ENCODE assay signal across 14 cellular contexts in the genomic region with DNA sequence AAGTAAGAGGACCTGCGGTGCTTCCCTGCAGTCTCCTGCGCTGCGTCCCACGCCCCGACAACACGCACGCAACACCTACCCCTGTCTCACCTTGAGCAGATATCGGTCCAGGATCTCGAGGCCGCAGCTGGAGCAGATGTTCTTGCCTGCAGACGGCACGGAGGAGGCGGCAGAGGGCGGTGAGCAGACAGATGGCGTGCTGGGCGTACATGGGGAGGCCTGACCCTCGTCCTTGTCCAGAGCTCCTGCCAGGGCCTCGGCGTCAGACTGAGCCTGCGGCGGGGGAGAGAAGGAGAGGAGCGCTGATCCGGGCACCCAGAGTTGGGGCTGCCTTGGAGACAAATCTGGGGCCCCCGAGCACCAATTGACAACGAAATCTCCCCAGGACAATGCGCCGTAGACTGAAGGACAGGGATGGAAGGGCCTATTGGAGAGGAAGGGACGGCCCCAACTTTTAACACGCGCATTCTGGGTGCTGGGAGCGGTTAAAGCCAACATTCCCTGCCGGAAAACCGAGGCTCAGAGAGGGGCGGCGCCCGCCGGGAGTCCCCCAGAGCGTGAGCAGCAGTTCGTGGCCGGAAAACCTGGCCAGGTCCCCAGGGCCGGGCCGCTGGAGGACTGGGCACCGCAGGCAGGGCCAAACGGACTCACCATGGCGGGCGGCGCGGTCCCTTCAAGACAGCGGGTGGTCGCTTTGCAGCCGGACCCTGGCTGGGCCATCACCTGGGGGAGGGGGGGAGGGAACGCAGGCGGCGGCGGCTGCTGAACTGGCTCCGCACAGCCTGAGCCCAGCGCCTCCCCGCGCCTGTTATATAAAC. TPM values are rescaled to one million over a fixed set of nuclear protein-coding genes. Genes with fewer than 3 reads are reported as not detected.
DNase-seq lines count a peak whose midpoint lies in the region; ATAC-seq, FAIRE-seq and TF ChIP-seq lines count a peak whose summit lies in the region.
"Had no signal": no experiment of that assay in that cellular context is flagged by ENCODE, and none has a peak within 500 bp of the region (broad histone marks: within the 10 kb centered on the region; RNA-seq: fewer than 3 reads in every experiment).

No MANE protein-coding gene starts in this region.

- intact Hi-C loops in psoas muscle (cut with DNase I) (loop anchor here in 1 of 2 donors (5.0 kb wide), 1 partner anchor 125 kb away; no protein-coding TSS in a partner anchor), aorta (cut with DNase I) (no loop called here)

- H3K4me3 ChIP-seq in iPS-20b (ENCODE audit: low read length): peak overlapping the region; percentile 34; the same call in 1 of the 2 replicates
- H3K4me3 ChIP-seq in psoas muscle: peak overlapping the region; percentile 64
- H3K4me3 ChIP-seq in aorta (ENCODE audit: low read length in 2 of 2): no peak overlapping the region

- DNase-seq in GM10248 (ENCODE audit: extremely low spot score) (peak; percentile 20), RWPE1 (ENCODE audit: low spot score) (peak; percentile 48), psoas muscle (no peak), GM12892 (ENCODE audit: insufficient read length) (no peak), aorta (no peak), CD1c-positive myeloid dendritic cell (ENCODE audit: extremely low spot score) (no peak)
- DNase-seq: activated naive CD8-positive, alpha-beta T cell treated with anti-CD3 and anti-CD28 coated beads, Interleukin-2, amount 10 ng/mL, durations not matched to agents 7 days and 5 days; CD8-positive, alpha-beta T cell; T-cell had no signal

- peaks cover 6% of the 10 kb centered on the region; the same call in 1 of the 2 replicates for H3K9me3 ChIP-seq in iPS-20b (ENCODE audit: insufficient read depth, low read depth, low read length)
- no peaks in the 10 kb centered on the region for H3K9me3 ChIP-seq in psoas muscle
- H3K9me3 ChIP-seq in aorta (ENCODE audit: control insufficient read depth, low read length): no peaks in the 10 kb centered on the region
- H3K9me3 ChIP-seq: gastroesophageal sphincter had no signal

- POLR2A ChIA-PET in GM10248 (lab: Yijun Ruan, JAX) (no interaction called here), RWPE1 (lab: Yijun Ruan, JAX; ENCODE audit: low non-redundant PET) (no interaction called here)

- H3K36me3 ChIP-seq in iPS-20b (ENCODE audit: insufficient read depth, low read depth, low read length) (no peaks in the 10 kb centered on the region), psoas muscle (ENCODE audit: insufficient read depth in 1 of 2, low read depth in 1 of 2) (no peaks in the 10 kb centered on the region), aorta (ENCODE audit: control insufficient read depth in 1 of 2, insufficient read depth in 2 of 2, low read length in 1 of 2) (no peaks in the 10 kb centered on the region)
- H3K36me3 ChIP-seq: gastroesophageal sphincter had no signal

- CTCF ChIA-PET in GM10248 (lab: Yijun Ruan, JAX) (no interaction called here), RWPE1 (lab: Yijun Ruan, JAX) (interaction anchor here (0.6 to 0.8 kb wide), 2 partner anchors 25 to 128 kb away, joined by 4 to 5 read pairs; no protein-coding TSS in a partner anchor)

- no peak overlapping the region for H3K9ac ChIP-seq in iPS-20b (ENCODE audit: low read depth, low read length)

- 35 to 40% (median 39%) methylated on average over 54 to 59 of the region's 59 CpGs for WGBS in psoas muscle, 3 donors
- WGBS in aorta, 2 donors: 6 to 10% methylated on average over 58 to 59 of the region's 59 CpGs

- ATAC-seq in psoas muscle (peak in 2 of 4 donors; percentile 16 to 47), HG03342 (IDR thresholded peaks at IDR 0.05; ENCODE audit: unreplicated experiment) (no peak), aorta (ENCODE audit: low FRiP score) (no peak)
- ATAC-seq: CD8-positive, alpha-beta T cell; gastroesophageal sphincter; HCT116; T-cell had no signal

- FAIRE-seq in GM12892 (lab: Jason Lieb, UNC): no peak
- FAIRE-seq: GM19239 had no signal

- no peak overlapping the region for H3K27ac ChIP-seq in RWPE1
- no peak overlapping the region for H3K27ac ChIP-seq in iPS-20b (ENCODE audit: low read length)
- no peak overlapping the region for H3K27ac ChIP-seq in psoas muscle
- no peak overlapping the region for H3K27ac ChIP-seq in aorta (ENCODE audit: low read depth in 1 of 2, low read length in 2 of 2)

- TF ChIP-seq CTCF in GM10248 (IDR thresholded peaks at IDR 0.05; ENCODE audit: control extremely low read depth, extremely low read depth, low read depth, missing control alignments) (no peak), RWPE1 (conservative IDR thresholded peaks at IDR 0.05; ENCODE audit: low read depth) (no peak), psoas muscle (IDR thresholded peaks at IDR 0.05) (no peak)

- no peaks in the 10 kb centered on the region for H3K4me1 ChIP-seq in iPS-20b (ENCODE audit: insufficient read depth, low read length)
- no peaks in the 10 kb centered on the region for H3K4me1 ChIP-seq in psoas muscle
- H3K4me1 ChIP-seq in aorta (ENCODE audit: control insufficient read depth in 1 of 2, insufficient read depth in 2 of 2, low read length in 2 of 2): no peaks in the 10 kb centered on the region

- H3K27me3 ChIP-seq in iPS-20b (ENCODE audit: insufficient read depth, low read length) (peaks cover 100% of the 10 kb centered on the region), psoas muscle (ENCODE audit: insufficient read depth in 3 of 3, low read length in 2 of 3) (peaks cover 0 to 86% (median 39%) of the 10 kb centered on the region in 3 donors), aorta (ENCODE audit: control insufficient read depth in 1 of 2, insufficient read depth in 2 of 2, low read length in 1 of 2) (no peaks in the 10 kb centered on the region)

- no peak for TF ChIP-seq POLR2A in GM12892 (IDR thresholded peaks at IDR 0.05; ENCODE audit: low read depth, low read length)

RNA-seq across cellular contexts. Expression of gene LHX6, which starts 1.8 kb away (rescaled TPM):
- total RNA-seq in psoas muscle (1 to 10 TPM; 1.3 to 6.0 (median 3.0) TPM), aorta (10 to 100 TPM; 12.2 to 13.8 TPM)
- polyA plus RNA-seq in psoas muscle (1 to 10 TPM in 2 of 3 donors, under 1 TPM in 1; 1.00 to 2.4 (median 1.6) TPM), aorta (not detected)
- not detected for polyA plus RNA-seq in GM12892 (2012; ENCODE audit: missing spikeins)
- total RNA-seq: activated naive CD8-positive, alpha-beta T cell treated with anti-CD3 and anti-CD28 coated beads, Interleukin-2, amount 10 ng/mL, durations not matched to agents 7 days and 5 days; CD8-positive, alpha-beta T cell; T-cell had no signal

RNA-seq across cellular contexts. Expression of gene RBM18, which starts 37.7 kb away (rescaled TPM):
- total RNA-seq in psoas muscle: 10 to 100 TPM; 33.7 to 41.7 (median 37.7) TPM
- 10 to 100 TPM; 16.8 to 27.1 (median 22.3) TPM for polyA plus RNA-seq in psoas muscle
- 11.8 TPM for polyA plus RNA-seq in GM12892 (2012; ENCODE audit: missing spikeins)
- total RNA-seq in aorta: 10 to 100 TPM; 15.0 to 16.6 TPM
- 1 to 10 TPM; 7.6 to 8.3 TPM for polyA plus RNA-seq in aorta

RNA-seq across cellular contexts. Expression of gene MRRF, which starts 37.7 kb away (rescaled TPM):
- 10 to 100 TPM; 23.5 to 50.9 (median 39.0) TPM for total RNA-seq in psoas muscle
- polyA plus RNA-seq in psoas muscle: 10 to 100 TPM; 42.6 to 61.4 (median 42.8) TPM
- polyA plus RNA-seq in GM12892 (2012; ENCODE audit: missing spikeins): 53.1 TPM
- 10 to 100 TPM; 20.5 to 28.7 TPM for total RNA-seq in aorta
- 10 to 100 TPM; 18.7 to 20.4 TPM for polyA plus RNA-seq in aorta

Comparison
In these comparisons a context has a peak if more than half of its experiments do, and no peak if none do; other contexts are left out.
1. DNase-seq: peak in GM10248 (single experiment) and RWPE1 (single experiment); none in psoas muscle (0 of 2), GM12892 (single experiment), aorta (0 of 2) and CD1c-positive myeloid dendritic cell (single experiment).
2. H3K4me3 ChIP-seq: peak in iPS-20b (single experiment) and psoas muscle (single experiment); none in aorta (0 of 2).